ENCODE assay signal across 1 cellular context in genomic region chr20:62067547-62068260, GRCh38.
A peak's percentile ranks its signal among the peaks of the same experiment; 100 is the strongest.
TF ChIP-seq lines count a peak whose summit lies in the region.

No MANE protein-coding gene starts in this region.

TF ChIP-seq in GM12878, 131 proteins besides CTCF, POLR2A, EP300 and RAD21:
- TF ChIP-seq SMC3 (IDR thresholded peaks at IDR 0.05; ENCODE audit: borderline replicate concordance, low read length) (no peak), BHLHE40 (IDR thresholded peaks at IDR 0.05; ENCODE audit: borderline replicate concordance in 1 of 2, low read depth in 2 of 2, low read length in 1 of 2) (peak in 1 of 2 experiments; percentile 53; a peak in 1 of 4 replicates), RAD51 (IDR thresholded peaks at IDR 0.05) (0 out of 2 replicates have a peak, but pooled peaks have one; percentile 22)
